In the genomic region with DNA sequence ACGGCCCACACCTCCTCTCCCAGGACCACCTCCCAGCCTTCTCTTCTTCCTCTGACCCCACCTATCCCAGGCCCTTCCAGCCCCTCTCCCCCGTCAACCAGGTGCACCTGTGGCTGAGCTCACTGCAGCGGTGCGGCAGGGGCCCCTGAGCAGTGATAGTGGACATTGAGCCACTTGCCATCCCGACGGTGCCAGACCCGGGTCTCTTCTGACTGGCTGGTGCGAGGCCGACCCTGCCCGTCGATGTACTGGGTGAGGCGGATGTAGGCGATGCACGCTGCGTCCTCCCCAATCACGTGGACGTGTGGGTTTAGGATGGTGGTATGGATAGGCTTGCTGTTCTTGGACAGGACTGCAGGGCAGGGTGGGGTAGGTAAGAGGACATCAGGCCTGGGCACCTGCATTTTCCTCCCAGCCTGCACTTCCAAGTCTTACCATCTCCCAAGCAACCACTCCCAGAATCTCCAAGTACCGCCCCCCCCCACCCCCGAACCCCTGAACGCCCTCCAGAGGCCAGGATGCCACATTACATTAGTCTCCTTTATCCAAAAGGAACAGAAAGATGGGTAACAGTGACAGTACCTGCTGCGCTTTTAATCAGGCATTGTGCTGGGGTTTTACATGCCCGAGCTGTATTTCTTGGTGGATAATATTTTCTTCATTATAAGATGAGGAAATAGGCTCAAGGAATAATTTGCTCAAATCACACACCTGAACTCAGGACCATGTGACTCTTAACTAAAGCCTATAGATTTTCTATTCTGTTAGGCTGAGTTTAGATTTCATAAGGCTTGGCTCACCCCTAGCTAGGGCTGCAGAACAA, we compare ENCODE assay signal across 1 cellular context.
TF ChIP-seq lines count a peak whose summit lies in the region.

No MANE protein-coding gene starts in this region.

TF ChIP-seq in endothelial cell of umbilical vein, 7 proteins besides CTCF, POLR2A, EP300 and RAD21:
- TF ChIP-seq FOS (IDR thresholded peaks at IDR 0.05; ENCODE audit: borderline replicate concordance, insufficient read depth, low read length) (no peak), POLR2AphosphoS5 (IDR thresholded peaks at IDR 0.05; ENCODE audit: insufficient read depth, low read depth, low read length) (no peak), MYC (IDR thresholded peaks at IDR 0.05; ENCODE audit: low read depth, low read length) (no peak), GATA2 (IDR thresholded peaks at IDR 0.05; ENCODE audit: insufficient read depth, insufficient read length, low read depth, low read length) (no peak), JUN (IDR thresholded peaks at IDR 0.05; ENCODE audit: borderline replicate concordance, insufficient read depth, insufficient read length, low read depth) (no peak)
- TF ChIP-seq, protein P1, sequence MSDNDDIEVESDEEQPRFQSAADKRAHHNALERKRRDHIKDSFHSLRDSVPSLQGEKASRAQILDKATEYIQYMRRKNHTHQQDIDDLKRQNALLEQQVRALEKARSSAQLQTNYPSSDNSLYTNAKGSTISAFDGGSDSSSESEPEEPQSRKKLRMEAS (IDR thresholded peaks at IDR 0.05; ENCODE audit: insufficient read depth, insufficient read length), result no peak
